15 cellular contexts compared by ENCODE assay signal in the genomic region with DNA sequence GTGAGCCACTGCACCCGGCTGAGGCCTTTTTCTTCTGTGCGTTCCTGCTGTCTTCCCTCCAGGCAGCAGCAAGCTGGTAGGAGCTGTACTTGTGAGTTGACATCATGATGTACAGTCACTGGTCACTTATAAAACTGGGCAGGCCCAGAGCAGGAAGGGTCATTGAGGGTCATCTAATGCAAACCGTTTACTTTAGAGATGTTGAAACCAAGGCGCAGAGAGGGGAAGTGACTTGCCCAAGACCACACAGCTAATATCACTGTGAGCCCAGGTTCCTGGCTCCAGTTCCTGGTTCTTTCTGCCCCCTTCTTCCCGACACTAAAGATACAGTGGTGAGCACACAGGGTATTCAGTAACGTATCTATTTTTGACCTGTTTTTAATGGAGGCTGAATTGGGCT. TPM values are rescaled to one million over a fixed set of nuclear protein-coding genes. Genes with fewer than 3 reads are reported as not detected.
DNase-seq lines count a peak whose midpoint lies in the region; ATAC-seq, FAIRE-seq and TF ChIP-seq lines count a peak whose summit lies in the region.
"Had no signal": no experiment of that assay in that cellular context is flagged by ENCODE, and none has a peak within 500 bp of the region (broad histone marks: within the 10 kb centered on the region; RNA-seq: fewer than 3 reads in every experiment).

No MANE protein-coding gene starts in this region.

- H3K9me3 ChIP-seq in A549 (no peaks in the 10 kb centered on the region), liver (ENCODE audit: control insufficient read depth in 4 of 4, low read length in 3 of 4) (no peaks in the 10 kb centered on the region)
- H3K9me3 ChIP-seq: Caco-2, SJSA1 had no signal

- peak overlapping the region; percentile 64 to 84 for H3K27ac ChIP-seq in A549
- H3K27ac ChIP-seq in liver (ENCODE audit: low read depth in 1 of 2, low read length in 2 of 2), result peak overlapping the region; percentile 21 to 62
- H3K27ac ChIP-seq: parathyroid adenoma, SJSA1 had no signal

- intact Hi-C loops in activated T-helper 1 cell treated with anti-CD3 and anti-CD28 coated beads, Interleukin-12 subunit alpha, Interleukin-12 subunit beta, Interleukin-2, Interleukin-4 antibody, amounts not matched to agents 30 ng/mL and 10 ng/mL and 1 ng/mL, durations not matched to agents 14 hours and 24 hours and 36 hours (cut with micrococcal nuclease), result loop anchor here (2.0 to 10.0 kb wide), 5 partner anchors 61 to 493 kb away; a partner anchor contains a TSS

- POLR2A ChIA-PET in A549 (lab: Yijun Ruan, JAX), result no interaction called here

- CTCF ChIA-PET in A549 (lab: Yijun Ruan, JAX), result interaction anchor here (0.8 to 1.0 kb wide), 2 partner anchors 10 to 73 kb away, joined by 3 to 4 read pairs; no protein-coding TSS in a partner anchor

- H3K4me3 ChIP-seq in A549, result no peak overlapping the region
- no peak overlapping the region for H3K4me3 ChIP-seq in liver (ENCODE audit: low read depth in 1 of 3, low read length in 3 of 3)
- H3K4me3 ChIP-seq: SJSA1 had no signal

- H3K36me3 Mint-ChIP-seq in activated T-helper 1 cell treated with anti-CD3 and anti-CD28 coated beads, Interleukin-12 subunit alpha, Interleukin-12 subunit beta, Interleukin-2, Interleukin-4 antibody, amounts not matched to agents 30 ng/mL and 10 ng/mL and 1 ng/mL, durations not matched to agents 14 hours and 24 hours and 36 hours (ENCODE audit: low read depth), result peaks cover 10% of the 10 kb centered on the region

- peaks cover 94% of the 10 kb centered on the region for H3K4me1 ChIP-seq in A549
- H3K4me1 ChIP-seq in liver (ENCODE audit: control insufficient read depth in 4 of 4, insufficient read depth in 4 of 4, low read length in 3 of 4), result peaks cover 9 to 38% (median 29%) of the 10 kb centered on the region in 4 donors
- H3K4me1 ChIP-seq: parathyroid adenoma had no signal

- H3K4me3 Mint-ChIP-seq in activated T-helper 1 cell treated with anti-CD3 and anti-CD28 coated beads, Interleukin-12 subunit alpha, Interleukin-12 subunit beta, Interleukin-2, Interleukin-4 antibody, amounts not matched to agents 30 ng/mL and 10 ng/mL and 1 ng/mL, durations not matched to agents 14 hours and 24 hours and 36 hours, result peak overlapping the region; percentile 27
- H3K4me3 Mint-ChIP-seq: H9 had no signal

- H3K9me3 Mint-ChIP-seq in activated T-helper 1 cell treated with anti-CD3 and anti-CD28 coated beads, Interleukin-12 subunit alpha, Interleukin-12 subunit beta, Interleukin-2, Interleukin-4 antibody, amounts not matched to agents 30 ng/mL and 10 ng/mL and 1 ng/mL, durations not matched to agents 14 hours and 24 hours and 36 hours, result peaks cover 3% of the 10 kb centered on the region
- H3K9me3 Mint-ChIP-seq: H9 had no signal

- ATAC-seq in A549 (peak in 1 of 2 experiments; percentile 26; a peak in 3 of 6 replicates), HG03039 (IDR thresholded peaks at IDR 0.05; ENCODE audit: unreplicated experiment) (no peak), GM19035 (IDR thresholded peaks at IDR 0.05; ENCODE audit: unreplicated experiment) (no peak)

- DNase-seq in A549 (ENCODE audit: low read depth in 1 of 2, low spot score in 1 of 2) (peak in 1 of 2 experiments; percentile 61), GM12891 (ENCODE audit: insufficient read length, low spot score) (no peak), NCI-H1417 (lab: John Stamatoyannopoulos, UW) (no peak)
- DNase-seq in activated T-helper 1 cell treated with anti-CD3 and anti-CD28 coated beads, Interleukin-12 subunit alpha, Interleukin-12 subunit beta, Interleukin-2, Interleukin-4 antibody, amounts not matched to agents 30 ng/mL and 10 ng/mL and 1 ng/mL, durations not matched to agents 14 hours and 24 hours and 36 hours (ENCODE audit: low spot score), result no peak
- no peak for DNase-seq in activated CD4-positive, CD25-positive, alpha-beta regulatory T cell (lab: John Stamatoyannopoulos, UW)
- DNase-seq: Caco-2; central memory CD4-positive, alpha-beta T cell; H9; NCI-H524 treated with DMSO at 0.1 percent for 48 hours; stimulated activated CD4-positive, alpha-beta T cell treated with anti-CD3 and anti-CD28 coated beads, Interleukin-4, amount 100 ng/mL, for 24 hours had no signal

- TF ChIP-seq EP300 in A549 (IDR thresholded peaks at IDR 0.05), result no peak

- H3K4me2 ChIP-seq in A549, result peak overlapping the region; percentile 55

- TF ChIP-seq RAD21 in A549 (conservative IDR thresholded peaks at IDR 0.05 in 1 of 2, IDR thresholded peaks at IDR 0.05 in 1 of 2), result no peak
- peak in 1 of 2 donors; percentile 45 for TF ChIP-seq RAD21 in liver (IDR thresholded peaks at IDR 0.05)

- TF ChIP-seq POLR2A in A549 (IDR thresholded peaks at IDR 0.05; ENCODE audit: low read length) (no peak), GM12891 (IDR thresholded peaks at IDR 0.05; ENCODE audit: low read depth, low read length) (no peak)

- peaks cover 81% of the 10 kb centered on the region for H3K4me1 Mint-ChIP-seq in activated T-helper 1 cell treated with anti-CD3 and anti-CD28 coated beads, Interleukin-12 subunit alpha, Interleukin-12 subunit beta, Interleukin-2, Interleukin-4 antibody, amounts not matched to agents 30 ng/mL and 10 ng/mL and 1 ng/mL, durations not matched to agents 14 hours and 24 hours and 36 hours (ENCODE audit: low read depth)

- no peaks in the 10 kb centered on the region for H3K27me3 ChIP-seq in liver (ENCODE audit: control insufficient read depth in 4 of 4, insufficient read depth in 4 of 4, low read length in 3 of 4)
- H3K27me3 ChIP-seq: SJSA1 had no signal

- no peaks in the 10 kb centered on the region for H3K36me3 ChIP-seq in liver (ENCODE audit: control insufficient read depth in 4 of 4, insufficient read depth in 3 of 4, low read depth in 1 of 4, low read length in 3 of 4)
- H3K36me3 ChIP-seq: SJSA1 had no signal

- FAIRE-seq in A549 (lab: Jason Lieb, UNC), result no peak
- FAIRE-seq in GM12891 (lab: Jason Lieb, UNC), result no peak

- TF ChIP-seq CTCF in A549 (IDR thresholded peaks at IDR 0.05), result no peak
- no peak for TF ChIP-seq CTCF in liver (IDR thresholded peaks at IDR 0.05; ENCODE audit: low read depth, low read length, missing input control)

- no peak overlapping the region for H3K9ac ChIP-seq in liver (ENCODE audit: low read depth in 1 of 2, low read length in 2 of 2)
- H3K9ac ChIP-seq: parathyroid adenoma had no signal

- peak overlapping the region; percentile 100 for H3K27ac Mint-ChIP-seq in activated T-helper 1 cell treated with anti-CD3 and anti-CD28 coated beads, Interleukin-12 subunit alpha, Interleukin-12 subunit beta, Interleukin-2, Interleukin-4 antibody, amounts not matched to agents 30 ng/mL and 10 ng/mL and 1 ng/mL, durations not matched to agents 14 hours and 24 hours and 36 hours
- H3K27ac Mint-ChIP-seq: H9 had no signal

- WGBS in A549 (ENCODE audit: missing lambda C conversion rate), result 57% methylated on average over 6 of the region's 6 CpGs
- WGBS in liver, result 52% methylated on average over 6 of the region's 6 CpGs

- H3K27me3 Mint-ChIP-seq in activated T-helper 1 cell treated with anti-CD3 and anti-CD28 coated beads, Interleukin-12 subunit alpha, Interleukin-12 subunit beta, Interleukin-2, Interleukin-4 antibody, amounts not matched to agents 30 ng/mL and 10 ng/mL and 1 ng/mL, durations not matched to agents 14 hours and 24 hours and 36 hours (ENCODE audit: insufficient read depth), result no peaks in the 10 kb centered on the region

TF ChIP-seq in A549, 52 proteins besides CTCF, POLR2A, EP300 and RAD21 (continues in another document):
- TF ChIP-seq SMC3 (IDR thresholded peaks at IDR 0.05), result no peak
- TF ChIP-seq KDM5A (IDR thresholded peaks at IDR 0.05), result no peak
- TF ChIP-seq CHD2 (IDR thresholded peaks at IDR 0.05; ENCODE audit: low read length, partially characterized antibody), result no peak
- TF ChIP-seq BHLHE40 (IDR thresholded peaks at IDR 0.05; ENCODE audit: low read depth, low read length), result no peak

TF ChIP-seq in GM12891, 5 proteins besides CTCF, POLR2A, EP300 and RAD21:
- TF ChIP-seq SPI1 (IDR thresholded peaks at IDR 0.05; ENCODE audit: low read depth, low read length) (peak; percentile 50; the same call in 1 of the 2 replicates), TAF1 (IDR thresholded peaks at IDR 0.05; ENCODE audit: low read depth, low read length) (no peak)

TF ChIP-seq in liver, 16 proteins besides CTCF, POLR2A, EP300 and RAD21 (continues in another document):
- peak; percentile 20 to 42 for TF ChIP-seq HNF4A (conservative IDR thresholded peaks at IDR 0.05)
- no peak for TF ChIP-seq EGR1 (IDR thresholded peaks at IDR 0.05; ENCODE audit: low read depth in 2 of 2)
- TF ChIP-seq FOXA2 (IDR thresholded peaks at IDR 0.05), result peak; percentile 33
- TF ChIP-seq, protein P1, sequence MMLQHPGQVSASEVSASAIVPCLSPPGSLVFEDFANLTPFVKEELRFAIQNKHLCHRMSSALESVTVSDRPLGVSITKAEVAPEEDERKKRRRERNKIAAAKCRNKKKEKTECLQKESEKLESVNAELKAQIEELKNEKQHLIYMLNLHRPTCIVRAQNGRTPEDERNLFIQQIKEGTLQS (IDR thresholded peaks at IDR 0.05), result no peak
- TF ChIP-seq, protein P2, sequence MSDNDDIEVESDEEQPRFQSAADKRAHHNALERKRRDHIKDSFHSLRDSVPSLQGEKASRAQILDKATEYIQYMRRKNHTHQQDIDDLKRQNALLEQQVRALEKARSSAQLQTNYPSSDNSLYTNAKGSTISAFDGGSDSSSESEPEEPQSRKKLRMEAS (IDR thresholded peaks at IDR 0.05), result no peak

RNA-seq across cellular contexts. Expression of a gene that starts 27.3 kb away (rescaled TPM):
- polyA plus RNA-seq in A549 (2011; rRNA removed), result 30.3 and 46.2 TPM in 2 replicates
- 15.4 and 22.0 TPM in 2 replicates for polyA plus RNA-seq in A549 (2012; cell fraction: cytosol; rRNA removed)
- polyA plus RNA-seq in A549 (2012; cell fraction: nucleus; rRNA removed), result 23.1 and 39.4 TPM in 2 replicates
- 47.0 to 55.6 TPM (median 50.5 TPM) in 3 replicates for polyA plus RNA-seq in A549 (2017; fragmentation: RNase III; extraction: RNeasy Plus Mini Kit Qiagen cat#74134 plus additional on column Dnase treatment)
- polyA minus RNA-seq in A549 (2011; rRNA and poly(A)+ RNA removed), result 62.1 and 63.5 TPM in 2 replicates
- polyA plus RNA-seq in GM12891 (2012; ENCODE audit: low read depth, missing spikeins), result 7.1 TPM
- total RNA-seq in activated T-helper 1 cell treated with anti-CD3 and anti-CD28 coated beads, Interleukin-12 subunit alpha, Interleukin-12 subunit beta, Interleukin-2, Interleukin-4 antibody, amounts not matched to agents 30 ng/mL and 10 ng/mL and 1 ng/mL, durations not matched to agents 14 hours and 24 hours and 36 hours, result 69.6 and 70.3 TPM in 2 replicates
- 10 to 100 TPM; 23.3 to 24.7 TPM for total RNA-seq in liver
- polyA plus RNA-seq in liver, result 1 to 10 TPM; 4.1 to 5.8 TPM
